ENCODE assay signal across 28 cellular contexts in genomic region chrX:24483596-24483995, GRCh38.
"Had no signal": no experiment of that assay in that cellular context is flagged by ENCODE, and none has a peak within 500 bp of the region (broad histone marks: within the 10 kb centered on the region; RNA-seq: fewer than 3 reads in every experiment).

No MANE protein-coding gene starts in this region.

- H3K27me3 Mint-ChIP-seq: activated CD4-positive, alpha-beta T cell treated with anti-CD3 and anti-CD28 coated beads, Interleukin-2, amount 10 ng/mL, durations not matched to agents 24 days and 14 days; stimulated activated memory B cell treated with anti-CD40 and anti-IgM and Interleukin-4, amounts not matched to agents 10 μg/mL and 1 μg/mL and 100 μg/mL, for 72 hours had no signal

- H3K27me3 ChIP-seq: body of pancreas, esophagus squamous epithelium, neural progenitor cell, right atrium auricular region, thyroid gland, upper lobe of left lung had no signal

- H3K27ac Mint-ChIP-seq: activated CD4-positive, alpha-beta T cell treated with anti-CD3 and anti-CD28 coated beads, Interleukin-2, amount 10 ng/mL, durations not matched to agents 24 days and 14 days; neural progenitor cell; stimulated activated memory B cell treated with anti-CD40 and anti-IgM and Interleukin-4, amounts not matched to agents 10 μg/mL and 1 μg/mL and 100 μg/mL, for 72 hours; T-helper 1 cell treated with Interleukin-12 subunit alpha and Interleukin-12 subunit beta and Interleukin-4 antibody, amounts not matched to agents 30 μg/mL and 1 μg/mL, for 36 hours had no signal

- H3K27ac ChIP-seq: body of pancreas, epithelial cell of prostate, esophagus squamous epithelium, heart right ventricle, neural progenitor cell, parathyroid adenoma, right atrium auricular region, stomach, thyroid gland, upper lobe of left lung, WERI-Rb-1 had no signal

- ATAC-seq: body of pancreas; heart right ventricle; left ventricle myocardium superior; stimulated activated memory B cell treated with anti-CD40 and anti-IgM and Interleukin-4, amounts not matched to agents 10 μg/mL and 1 μg/mL and 100 μg/mL, for 72 hours had no signal

- H3K4me1 ChIP-seq: parathyroid adenoma, thyroid gland had no signal

- H3K9me3 ChIP-seq: body of pancreas, esophagus squamous epithelium, right atrium auricular region, stomach, thyroid gland, upper lobe of left lung had no signal

- H3K9me3 Mint-ChIP-seq: activated CD4-positive, alpha-beta T cell treated with anti-CD3 and anti-CD28 coated beads, Interleukin-2, amount 10 ng/mL, durations not matched to agents 24 days and 14 days; stimulated activated memory B cell treated with anti-CD40 and anti-IgM and Interleukin-4, amounts not matched to agents 10 μg/mL and 1 μg/mL and 100 μg/mL, for 72 hours had no signal

- H3K36me3 Mint-ChIP-seq: stimulated activated memory B cell treated with anti-CD40 and anti-IgM and Interleukin-4, amounts not matched to agents 10 μg/mL and 1 μg/mL and 100 μg/mL, for 72 hours had no signal

- H3K4me3 Mint-ChIP-seq: activated CD4-positive, alpha-beta T cell treated with anti-CD3 and anti-CD28 coated beads, Interleukin-2, amount 10 ng/mL, durations not matched to agents 24 days and 14 days; neural progenitor cell; stimulated activated memory B cell treated with anti-CD40 and anti-IgM and Interleukin-4, amounts not matched to agents 10 μg/mL and 1 μg/mL and 100 μg/mL, for 72 hours; T-helper 1 cell treated with Interleukin-12 subunit alpha and Interleukin-12 subunit beta and Interleukin-4 antibody, amounts not matched to agents 30 μg/mL and 1 μg/mL, for 36 hours had no signal

- H3K36me3 ChIP-seq: esophagus squamous epithelium, heart right ventricle, neural progenitor cell, right atrium auricular region, stomach, thyroid gland, upper lobe of left lung, WERI-Rb-1 had no signal

- DNase-seq: activated CD4-positive, alpha-beta T cell treated with anti-CD3 and anti-CD28 coated beads, Interleukin-2, amount 10 ng/mL, durations not matched to agents 24 days and 14 days; activated CD8-positive, alpha-beta memory T cell treated with anti-CD3 and anti-CD28 coated beads for 24 hours; activated naive CD4-positive, alpha-beta T cell; anterior cingulate cortex; body of pancreas; dermis blood vessel endothelial cell; effector CD4-positive, alpha-beta T cell; esophagus squamous epithelium; foreskin melanocyte; heart right ventricle; left ventricle myocardium superior; mammary epithelial cell; occipital lobe; stimulated activated CD4-positive, alpha-beta T cell treated with anti-CD3 and anti-CD28 coated beads, Interleukin-1b, Interleukin-23, amount 100 ng/mL, for 48 hours; stimulated activated CD4-positive, alpha-beta T cell treated with anti-CD3 and anti-CD28 coated beads, Interleukin-4, amount 100 ng/mL, for 4 hours; stimulated activated CD8-positive, alpha-beta memory T cell treated with anti-CD3 and anti-CD28 coated beads, Interleukin-4, amount 100 ng/mL, for 48 hours; stomach; T1000; thyroid gland; upper lobe of left lung; WERI-Rb-1 had no signal

- H3K4me3 ChIP-seq: body of pancreas, esophagus squamous epithelium, heart right ventricle, neural progenitor cell, right atrium auricular region, smooth muscle cell, stomach, thyroid gland, upper lobe of left lung had no signal
